18 cellular contexts compared by ENCODE assay signal in the genomic region with DNA sequence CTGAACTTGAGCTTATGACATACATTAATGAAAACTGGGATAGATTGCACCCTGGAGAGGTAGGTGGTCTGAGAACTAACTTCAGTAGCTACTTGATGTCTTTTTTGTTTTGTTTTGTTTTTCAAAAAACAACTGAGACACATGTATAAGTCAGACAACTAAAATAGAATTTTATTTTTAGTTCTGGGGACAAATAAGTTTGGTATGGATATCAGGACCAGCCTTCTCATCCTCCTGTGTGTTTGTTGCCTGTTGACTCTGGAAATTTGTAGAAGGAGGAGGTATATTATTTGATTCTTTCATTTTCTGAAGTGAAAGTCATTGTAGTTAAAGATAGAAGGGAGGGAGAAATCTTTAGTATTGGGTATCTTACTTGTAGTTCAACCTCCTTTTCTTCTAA. TPM values are rescaled to one million over a fixed set of nuclear protein-coding genes. Genes with fewer than 3 reads are reported as not detected.
DNase-seq lines count a peak whose midpoint lies in the region; ATAC-seq and TF ChIP-seq lines count a peak whose summit lies in the region.
"Had no signal": no experiment of that assay in that cellular context is flagged by ENCODE, and none has a peak within 500 bp of the region (broad histone marks: within the 10 kb centered on the region; RNA-seq: fewer than 3 reads in every experiment).

No MANE protein-coding gene starts in this region.

- H3K27ac ChIP-seq in GM23338 (ENCODE audit: low read depth) (peak overlapping the region; percentile 48; the same call in 1 of the 2 replicates), endodermal cell (ENCODE audit: low read depth, low read length) (no peak overlapping the region), psoas muscle (peak overlapping the region; percentile 59), tibial artery (no peak overlapping the region)

- H3K9me2 ChIP-seq in GM23338 (ENCODE audit: insufficient read depth) = no peaks in the 10 kb centered on the region

- no peak overlapping the region for H3K4me3 ChIP-seq in GM23338
- no peak overlapping the region for H3K4me3 ChIP-seq in endodermal cell (ENCODE audit: low read length)
- peak overlapping the region; percentile 49 for H3K4me3 ChIP-seq in psoas muscle
- no peak overlapping the region for H3K4me3 ChIP-seq in tibial artery

- H3K79me2 ChIP-seq in GM23338 (replicated peaks; ENCODE audit: insufficient read depth) = peaks cover 34% of the 10 kb centered on the region

- no peaks in the 10 kb centered on the region for H3K27me3 Mint-ChIP-seq in activated CD8-positive, alpha-beta T cell treated with anti-CD3 and anti-CD28 coated beads for 36 hours
- H3K27me3 Mint-ChIP-seq in activated CD8-positive, alpha-beta T cell treated with anti-CD3 and anti-CD28 coated beads, Interleukin-2, amount 10 ng/mL, durations not matched to agents 7 days and 5 days (ENCODE audit: low read depth) = no peaks in the 10 kb centered on the region
- H3K27me3 Mint-ChIP-seq in GM23338 (ENCODE audit: insufficient read depth, low read depth, poor library complexity) = no peaks in the 10 kb centered on the region
- no peaks in the 10 kb centered on the region for H3K27me3 Mint-ChIP-seq in endodermal cell (ENCODE audit: insufficient read depth)
- H3K27me3 Mint-ChIP-seq: B cell; CD4-positive, alpha-beta memory T cell; IgD-negative memory B cell had no signal

- peak overlapping the region; percentile 5 for H3K27ac Mint-ChIP-seq in activated CD8-positive, alpha-beta T cell treated with anti-CD3 and anti-CD28 coated beads for 36 hours
- H3K27ac Mint-ChIP-seq in activated CD8-positive, alpha-beta T cell treated with anti-CD3 and anti-CD28 coated beads, Interleukin-2, amount 10 ng/mL, durations not matched to agents 7 days and 5 days = no peak overlapping the region
- H3K27ac Mint-ChIP-seq in GM23338 (no peak overlapping the region), endodermal cell (peak overlapping the region; percentile 36)
- H3K27ac Mint-ChIP-seq: B cell had no signal

- H3K27me3 ChIP-seq in GM23338 (ENCODE audit: insufficient read depth) = no peaks in the 10 kb centered on the region
- no peaks in the 10 kb centered on the region for H3K27me3 ChIP-seq in endodermal cell (ENCODE audit: control insufficient read depth, insufficient read depth, low read length, poor library complexity, severe bottlenecking)
- no peaks in the 10 kb centered on the region for H3K27me3 ChIP-seq in psoas muscle (ENCODE audit: insufficient read depth in 3 of 3, low read length in 2 of 3)
- no peaks in the 10 kb centered on the region for H3K27me3 ChIP-seq in tibial artery

- no peaks in the 10 kb centered on the region for H3F3A ChIP-seq in GM23338 (replicated peaks; ENCODE audit: low read depth)

- H3K9me3 Mint-ChIP-seq in activated CD8-positive, alpha-beta T cell treated with anti-CD3 and anti-CD28 coated beads for 36 hours = no peaks in the 10 kb centered on the region
- H3K9me3 Mint-ChIP-seq in activated CD8-positive, alpha-beta T cell treated with anti-CD3 and anti-CD28 coated beads, Interleukin-2, amount 10 ng/mL, durations not matched to agents 7 days and 5 days (ENCODE audit: insufficient read depth) = no peaks in the 10 kb centered on the region
- H3K9me3 Mint-ChIP-seq in GM23338 (no peaks in the 10 kb centered on the region), endodermal cell (no peaks in the 10 kb centered on the region)
- H3K9me3 Mint-ChIP-seq: CD4-positive, alpha-beta memory T cell; IgD-negative memory B cell had no signal

- peaks cover 26% of the 10 kb centered on the region for H3K36me3 Mint-ChIP-seq in activated CD8-positive, alpha-beta T cell treated with anti-CD3 and anti-CD28 coated beads for 36 hours (ENCODE audit: low read depth)
- H3K36me3 Mint-ChIP-seq in activated CD8-positive, alpha-beta T cell treated with anti-CD3 and anti-CD28 coated beads, Interleukin-2, amount 10 ng/mL, durations not matched to agents 7 days and 5 days (ENCODE audit: low read depth) = peaks cover 43% of the 10 kb centered on the region
- H3K36me3 Mint-ChIP-seq in GM23338 (ENCODE audit: low read depth) (peaks cover 53% of the 10 kb centered on the region), endodermal cell (ENCODE audit: low read depth) (peaks cover 49% of the 10 kb centered on the region)

- CTCF ChIA-PET in activated CD8-positive, alpha-beta T cell treated with anti-CD3 and anti-CD28 coated beads for 36 hours (lab: Charles Lee) = interaction anchor here (0.6 kb wide), 1 partner anchor 184 kb away, joined by 3 read pairs; no protein-coding TSS in a partner anchor
- CTCF ChIA-PET in activated CD8-positive, alpha-beta T cell treated with anti-CD3 and anti-CD28 coated beads, Interleukin-2, amount 10 ng/mL, durations not matched to agents 7 days and 5 days (lab: Charles Lee) = interaction anchor here (2.0 to 2.4 kb wide), 2 partner anchors 12 to 40 kb away, joined by 6 read pairs; no protein-coding TSS in a partner anchor

- H2AFZ ChIP-seq in GM23338 = no peak overlapping the region

- H3K4me1 ChIP-seq in GM23338 (ENCODE audit: insufficient read depth) (peaks cover 31% of the 10 kb centered on the region), endodermal cell (ENCODE audit: control insufficient read depth, insufficient read depth, low read length) (no peaks in the 10 kb centered on the region), psoas muscle (peaks cover 5% of the 10 kb centered on the region), tibial artery (no peaks in the 10 kb centered on the region)

- no peaks in the 10 kb centered on the region for H3K9me3 ChIP-seq in endodermal cell (ENCODE audit: control insufficient read depth, low read length)
- no peaks in the 10 kb centered on the region for H3K9me3 ChIP-seq in psoas muscle
- H3K9me3 ChIP-seq in tibial artery = no peaks in the 10 kb centered on the region

- no peak overlapping the region for H3K4me2 ChIP-seq in GM23338

- intact Hi-C loops in activated CD8-positive, alpha-beta T cell treated with anti-CD3 and anti-CD28 coated beads for 36 hours (cut with micrococcal nuclease) = no loop called here
- intact Hi-C loops in psoas muscle (cut with DNase I) = no loop called here
- intact Hi-C loops in tibial artery (cut with DNase I; ENCODE audit: low total_unique reads) = no loop called here

- no peaks in the 10 kb centered on the region for H3K4me1 Mint-ChIP-seq in activated CD8-positive, alpha-beta T cell treated with anti-CD3 and anti-CD28 coated beads for 36 hours (ENCODE audit: low read depth)
- H3K4me1 Mint-ChIP-seq in activated CD8-positive, alpha-beta T cell treated with anti-CD3 and anti-CD28 coated beads, Interleukin-2, amount 10 ng/mL, durations not matched to agents 7 days and 5 days (ENCODE audit: low read depth) = peaks cover 3% of the 10 kb centered on the region
- peaks cover 29% of the 10 kb centered on the region for H3K4me1 Mint-ChIP-seq in GM23338
- H3K4me1 Mint-ChIP-seq in endodermal cell = peaks cover 18% of the 10 kb centered on the region
- H3K4me1 Mint-ChIP-seq: B cell had no signal

- H3K4me3 Mint-ChIP-seq in activated CD8-positive, alpha-beta T cell treated with anti-CD3 and anti-CD28 coated beads for 36 hours = no peak overlapping the region
- H3K4me3 Mint-ChIP-seq in activated CD8-positive, alpha-beta T cell treated with anti-CD3 and anti-CD28 coated beads, Interleukin-2, amount 10 ng/mL, durations not matched to agents 7 days and 5 days = no peak overlapping the region
- H3K4me3 Mint-ChIP-seq in GM23338 = no peak overlapping the region
- no peak overlapping the region for H3K4me3 Mint-ChIP-seq in endodermal cell
- H3K4me3 Mint-ChIP-seq: B cell; CD4-positive, alpha-beta memory T cell; IgD-negative memory B cell had no signal

- peaks cover 14% of the 10 kb centered on the region; the same call in 1 of the 2 replicates for H4K20me1 ChIP-seq in GM23338 (replicated peaks; ENCODE audit: insufficient read depth)

- no peak for DNase-seq in activated CD8-positive, alpha-beta T cell treated with anti-CD3 and anti-CD28 coated beads for 36 hours
- no peak for DNase-seq in activated CD8-positive, alpha-beta T cell treated with anti-CD3 and anti-CD28 coated beads, Interleukin-2, amount 10 ng/mL, durations not matched to agents 7 days and 5 days
- DNase-seq in GM23338 (ENCODE audit: low spot score) (no peak), endodermal cell (no peak), psoas muscle (no peak), hepatic stellate cell (ENCODE audit: low spot score) (no peak), tibial artery (no peak)
- DNase-seq in activated effector memory CD4-positive, alpha-beta T cell treated with Interleukin-2 at 50 U/mL for 16 hours = no peak
- DNase-seq: ACHN; C1 segment of cervical spinal cord; CD4-positive, alpha-beta memory T cell; COR-L47; DMS153; DMS79 treated with DMSO at 0.1 percent for 48 hours; EL; GDM1 had no signal

- POLR2A ChIA-PET in activated CD8-positive, alpha-beta T cell treated with anti-CD3 and anti-CD28 coated beads for 36 hours (lab: Charles Lee) = no interaction called here
- POLR2A ChIA-PET in activated CD8-positive, alpha-beta T cell treated with anti-CD3 and anti-CD28 coated beads, Interleukin-2, amount 10 ng/mL, durations not matched to agents 7 days and 5 days (lab: Charles Lee) = no interaction called here

- TF ChIP-seq CTCF in activated CD8-positive, alpha-beta T cell treated with anti-CD3 and anti-CD28 coated beads for 36 hours (IDR thresholded peaks at IDR 0.05) = no peak
- TF ChIP-seq CTCF in GM23338 (conservative IDR thresholded peaks at IDR 0.05; ENCODE audit: low read depth in 2 of 2) (no peak), endodermal cell (conservative IDR thresholded peaks at IDR 0.05) (no peak), psoas muscle (IDR thresholded peaks at IDR 0.05) (no peak), tibial artery (IDR thresholded peaks at IDR 0.05) (no peak)

- H3K36me3 ChIP-seq in GM23338 (ENCODE audit: insufficient read depth) = peaks cover 21% of the 10 kb centered on the region; the same call in 1 of the 2 replicates
- H3K36me3 ChIP-seq in endodermal cell (ENCODE audit: control insufficient read depth, insufficient read depth, low read length) = peaks cover 80% of the 10 kb centered on the region
- H3K36me3 ChIP-seq in psoas muscle (ENCODE audit: insufficient read depth in 1 of 2, low read depth in 1 of 2) = peaks cover 0 to 36% of the 10 kb centered on the region in 2 donors
- peaks cover 8 to 45% (median 37%) of the 10 kb centered on the region in 3 donors for H3K36me3 ChIP-seq in tibial artery

- no peak for ATAC-seq in activated CD8-positive, alpha-beta T cell treated with anti-CD3 and anti-CD28 coated beads for 36 hours
- ATAC-seq in activated CD8-positive, alpha-beta T cell treated with anti-CD3 and anti-CD28 coated beads, Interleukin-2, amount 10 ng/mL, durations not matched to agents 7 days and 5 days = no peak
- ATAC-seq in GM23338 (no peak), psoas muscle (peak; percentile 64 to 90 (median 66))

- no peak overlapping the region for H3K9ac ChIP-seq in endodermal cell (ENCODE audit: extremely low read depth, low read length, poor library complexity, severe bottlenecking)

RNA-seq across cellular contexts. Expression of a gene that starts 41.5 kb away (rescaled TPM):
- total RNA-seq in activated CD8-positive, alpha-beta T cell treated with anti-CD3 and anti-CD28 coated beads for 36 hours = 10 to 100 TPM; 65.0 to 70.9 TPM
- total RNA-seq in activated CD8-positive, alpha-beta T cell treated with anti-CD3 and anti-CD28 coated beads, Interleukin-2, amount 10 ng/mL, durations not matched to agents 7 days and 5 days = 10 to 100 TPM; 56.4 to 63.2 TPM
- 77.2 and 82.1 TPM in 2 replicates for total RNA-seq in GM23338 (2014; rRNA removed; shearing (Covaris generic))
- polyA plus RNA-seq in GM23338 (2016; fragmentation: Nextera tagmentation; extraction: Ambion mirVana) = 105 and 133 TPM in 2 replicates
- 100 to 1,000 TPM in 1 of 2 donors, 10 to 100 TPM in 1; 85.0 to 103 TPM for total RNA-seq in endodermal cell
- 59.7 TPM for polyA plus RNA-seq in endodermal cell (2013, experiment 1 of 2)
- 59.7 TPM for polyA plus RNA-seq in endodermal cell (2013, experiment 2 of 2)
- total RNA-seq in psoas muscle = 10 to 100 TPM in 1 of 4 donors, 1 to 10 TPM in 3; 6.6 to 10.6 (median 8.3) TPM
- polyA plus RNA-seq in psoas muscle = 1 to 10 TPM; 4.1 to 7.6 (median 5.0) TPM

RNA-seq across cellular contexts. Expression of a gene that starts 59.6 kb away (rescaled TPM):
- total RNA-seq in activated CD8-positive, alpha-beta T cell treated with anti-CD3 and anti-CD28 coated beads for 36 hours = 10 to 100 TPM; 29.2 to 31.6 TPM
- total RNA-seq in activated CD8-positive, alpha-beta T cell treated with anti-CD3 and anti-CD28 coated beads, Interleukin-2, amount 10 ng/mL, durations not matched to agents 7 days and 5 days = 10 to 100 TPM; 46.6 to 49.4 TPM
- 45.2 and 52.2 TPM in 2 replicates for total RNA-seq in GM23338 (2014; rRNA removed; shearing (Covaris generic))
- polyA plus RNA-seq in GM23338 (2016; fragmentation: Nextera tagmentation; extraction: Ambion mirVana) (20.2 and 25.0 TPM in 2 replicates), psoas muscle (10 to 100 TPM; 37.9 to 92.2 (median 65.6) TPM)
- total RNA-seq in endodermal cell (10 to 100 TPM; 28.0 to 30.2 TPM), psoas muscle (10 to 100 TPM; 38.6 to 89.0 (median 64.6) TPM)
- 39.9 TPM for polyA plus RNA-seq in endodermal cell (2013, experiment 1 of 2)
- 38.5 TPM for polyA plus RNA-seq in endodermal cell (2013, experiment 2 of 2)

RNA-seq across cellular contexts. Expression of a gene that starts 59.9 kb away (rescaled TPM):
- 10 to 100 TPM; 21.8 to 24.6 TPM for total RNA-seq in activated CD8-positive, alpha-beta T cell treated with anti-CD3 and anti-CD28 coated beads for 36 hours
- total RNA-seq in activated CD8-positive, alpha-beta T cell treated with anti-CD3 and anti-CD28 coated beads, Interleukin-2, amount 10 ng/mL, durations not matched to agents 7 days and 5 days = 10 to 100 TPM; 33.1 to 36.3 TPM
- total RNA-seq in GM23338 (2014; rRNA removed; shearing (Covaris generic)) = 7.5 and 16.3 TPM in 2 replicates
- polyA plus RNA-seq in GM23338 (2016; fragmentation: Nextera tagmentation; extraction: Ambion mirVana) = 37.0 and 47.9 TPM in 2 replicates
- 10 to 100 TPM; 13.8 to 23.8 TPM for total RNA-seq in endodermal cell
- 14.9 TPM for polyA plus RNA-seq in endodermal cell (2013, experiment 1 of 2)
- polyA plus RNA-seq in endodermal cell (2013, experiment 2 of 2) = 16.9 TPM
- 1 to 10 TPM; 3.1 to 4.6 (median 3.8) TPM for total RNA-seq in psoas muscle
- polyA plus RNA-seq in psoas muscle = 1 to 10 TPM; 3.9 to 4.5 (median 4.0) TPM

Comparison
In these comparisons a context has a peak if more than half of its experiments do, and no peak if none do; other contexts are left out.
1. H3K27ac Mint-ChIP-seq: peak in activated CD8-positive, alpha-beta T cell treated with anti-CD3 and anti-CD28 coated beads for 36 hours (single experiment) and endodermal cell (single experiment); none in activated CD8-positive, alpha-beta T cell treated with anti-CD3 and anti-CD28 coated beads, Interleukin-2, amount 10 ng/mL, durations not matched to agents 7 days and 5 days (single experiment) and GM23338 (single experiment).
2. ATAC-seq: peak in psoas muscle (4 of 4); none in activated CD8-positive, alpha-beta T cell treated with anti-CD3 and anti-CD28 coated beads for 36 hours (single experiment), activated CD8-positive, alpha-beta T cell treated with anti-CD3 and anti-CD28 coated beads, Interleukin-2, amount 10 ng/mL, durations not matched to agents 7 days and 5 days (single experiment) and GM23338 (single experiment).
3. H3K27ac ChIP-seq: peak in GM23338 (single experiment) and psoas muscle (single experiment); none in endodermal cell (single experiment) and tibial artery (0 of 2).